21 cellular contexts compared by ENCODE assay signal in genomic region chr11:68006606-68007166, GRCh38. TPM values are rescaled to one million over a fixed set of nuclear protein-coding genes. Genes with fewer than 3 reads are reported as not detected.
"Had no signal": no experiment of that assay in that cellular context is flagged by ENCODE, and none has a peak within 500 bp of the region (broad histone marks: within the 10 kb centered on the region; RNA-seq: fewer than 3 reads in every experiment).

No MANE protein-coding gene starts in this region.

- H3K27ac ChIP-seq: brain microvascular endothelial cell, colonic mucosa, prostate gland, right atrium auricular region had no signal

- H3K4me1 ChIP-seq: prostate gland had no signal

- H3K27me3 ChIP-seq: brain microvascular endothelial cell, colonic mucosa, right atrium auricular region had no signal

- DNase-seq: activated CD4-positive, alpha-beta T cell treated with anti-CD3 and anti-CD28 coated beads, Interleukin-2, amount 50 U/mL, for 1 hour; activated CD4-positive, CD25-positive, alpha-beta regulatory T cell treated with anti-CD3 and anti-CD28 coated beads, Interleukin-2, amount 50 U/mL, for 72 hours; activated CD8-positive, alpha-beta memory T cell treated with anti-CD3 and anti-CD28 coated beads, Interleukin-2, amount 50 U/mL, for 4 hours; activated effector memory CD4-positive, alpha-beta T cell treated with anti-CD3 and anti-CD28 coated beads, Interleukin-2, amount 50 U/mL, for 16 hours; activated naive CD4-positive, alpha-beta T cell treated with anti-CD3 and anti-CD28 coated beads, Interleukin-2, amount 50 U/mL, for 16 hours; activated T-cell treated with anti-CD3 and anti-CD28 coated beads, Interleukin-2, amount 50 U/mL, for 48 hours; brain microvascular endothelial cell; colonic mucosa; foreskin melanocyte; glutamatergic neuron; hippocampal formation; stimulated activated CD4-positive, alpha-beta T cell treated with anti-CD3 and anti-CD28 coated beads, Interleukin-2, amount 100 ng/mL, for 48 hours; stimulated activated naive CD8-positive, alpha-beta T cell treated with anti-CD3 and anti-CD28 coated beads, Interleukin-15, amount 100 ng/mL, for 72 hours; trophoblast cell had no signal

- H3K4me3 Mint-ChIP-seq: central memory CD8-positive, alpha-beta T cell; stimulated activated naive CD8-positive, alpha-beta T cell treated with anti-CD3 and anti-CD28 coated beads, Interleukin-15, amount 100 ng/mL, for 72 hours had no signal

- H3K4me3 ChIP-seq: colonic mucosa, lung, prostate gland, right atrium auricular region had no signal

- H3K36me3 ChIP-seq: brain microvascular endothelial cell, colonic mucosa, prostate gland, right atrium auricular region had no signal

- H3K9me3 ChIP-seq: colonic mucosa, prostate gland, right atrium auricular region had no signal

- H3K36me3 Mint-ChIP-seq: mesothelial cell of epicardium had no signal

- ATAC-seq: left lobe of liver; stimulated activated naive CD8-positive, alpha-beta T cell treated with anti-CD3 and anti-CD28 coated beads, Interleukin-15, amount 100 ng/mL, for 72 hours had no signal

- H3K27ac Mint-ChIP-seq: mesothelial cell of epicardium; stimulated activated naive CD8-positive, alpha-beta T cell treated with anti-CD3 and anti-CD28 coated beads, Interleukin-15, amount 100 ng/mL, for 72 hours had no signal

- H3K9me3 Mint-ChIP-seq: central memory CD8-positive, alpha-beta T cell; mesothelial cell of epicardium; stimulated activated naive CD8-positive, alpha-beta T cell treated with anti-CD3 and anti-CD28 coated beads, Interleukin-15, amount 100 ng/mL, for 72 hours had no signal

- H3K27me3 Mint-ChIP-seq: central memory CD8-positive, alpha-beta T cell had no signal

RNA-seq across cellular contexts. Expression of gene ALDH3B1, which starts 3.4 kb away (rescaled TPM):
- polyA plus RNA-seq: neural cell had no signal
